8 cellular contexts compared by ENCODE assay signal in the genomic region with DNA sequence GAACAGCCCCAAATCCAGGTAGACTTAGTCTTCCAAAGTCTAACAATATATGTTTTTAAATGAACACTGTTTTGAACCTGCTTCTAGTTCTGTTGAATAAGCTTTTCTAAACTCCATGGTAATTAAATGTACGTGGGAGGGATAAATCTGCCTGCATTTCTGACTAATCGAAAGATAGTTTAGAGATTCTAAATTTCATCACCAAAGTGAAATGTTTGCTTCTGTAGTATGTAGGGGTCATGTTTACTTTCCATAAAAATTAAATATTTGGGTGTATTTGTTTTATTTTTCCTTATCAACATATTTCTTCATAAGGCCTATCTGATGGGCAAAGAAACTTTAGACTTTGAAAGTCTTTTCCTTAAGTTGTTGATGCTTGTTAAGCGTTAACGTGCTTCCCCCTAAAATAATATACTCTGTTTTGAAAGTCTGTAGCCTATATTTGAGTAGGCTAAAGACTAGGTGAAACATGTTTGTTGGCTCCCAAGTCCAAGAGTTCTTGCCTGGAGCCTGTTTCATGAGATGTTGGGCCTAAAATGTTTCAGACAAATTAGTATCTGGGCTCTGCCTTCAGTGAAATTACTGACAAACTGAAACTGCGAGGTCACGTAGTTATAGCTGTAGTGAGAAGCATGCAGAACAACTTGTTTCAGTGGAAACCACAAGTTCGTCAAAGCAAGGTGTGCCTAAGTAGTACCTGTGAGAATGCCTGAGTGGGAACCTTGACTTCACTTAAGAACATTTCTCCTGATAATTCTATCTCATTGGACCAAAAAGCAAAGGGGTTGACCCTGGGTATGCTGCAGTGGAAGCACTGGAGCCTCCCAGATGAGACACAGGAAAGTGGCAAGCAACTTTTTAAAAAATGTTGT.
A peak's percentile ranks its signal among the peaks of the same experiment; 100 is the strongest.
DNase-seq lines count a peak whose midpoint lies in the region; ATAC-seq lines count a peak whose summit lies in the region.

No MANE protein-coding gene starts in this region.

- no peaks in the 10 kb centered on the region for H3K36me3 Mint-ChIP-seq in stimulated activated effector memory CD8-positive, alpha-beta T cell treated with anti-CD3 and anti-CD28 coated beads, Interleukin-12 subunit alpha, Interleukin-12 subunit beta, amount 100 ng/mL, for 72 hours

- ATAC-seq in HG02885 (IDR thresholded peaks at IDR 0.05; ENCODE audit: poor library complexity, unreplicated experiment) (peak; percentile 95), left cardiac atrium (peak; percentile 27 to 41)
- peak; percentile 93 for ATAC-seq in stimulated activated effector memory CD8-positive, alpha-beta T cell treated with anti-CD3 and anti-CD28 coated beads, Interleukin-12 subunit alpha, Interleukin-12 subunit beta, amount 100 ng/mL, for 72 hours

- H3K9me3 Mint-ChIP-seq in stimulated activated effector memory CD8-positive, alpha-beta T cell treated with anti-CD3 and anti-CD28 coated beads, Interleukin-12 subunit alpha, Interleukin-12 subunit beta, amount 100 ng/mL, for 72 hours, result peaks cover 2% of the 10 kb centered on the region

- H3K36me3 ChIP-seq in H7 (replicated peaks; ENCODE audit: control insufficient read depth, insufficient read depth, low read length), result no peaks in the 10 kb centered on the region

- H3K4me3 Mint-ChIP-seq in stimulated activated effector memory CD8-positive, alpha-beta T cell treated with anti-CD3 and anti-CD28 coated beads, Interleukin-12 subunit alpha, Interleukin-12 subunit beta, amount 100 ng/mL, for 72 hours, result peak overlapping the region; percentile 49

- H3K4me1 Mint-ChIP-seq in stimulated activated effector memory CD8-positive, alpha-beta T cell treated with anti-CD3 and anti-CD28 coated beads, Interleukin-12 subunit alpha, Interleukin-12 subunit beta, amount 100 ng/mL, for 72 hours, result peaks cover 17% of the 10 kb centered on the region

- H3K27ac Mint-ChIP-seq in stimulated activated effector memory CD8-positive, alpha-beta T cell treated with anti-CD3 and anti-CD28 coated beads, Interleukin-12 subunit alpha, Interleukin-12 subunit beta, amount 100 ng/mL, for 72 hours, result peak overlapping the region; percentile 85

- DNase-seq in DMS53 (lab: John Stamatoyannopoulos, UW) (peak; percentile 5), DMS53 treated with DMSO at 0.1 percent for 48 hours (lab: John Stamatoyannopoulos, UW; ENCODE audit: unreplicated experiment) (no peak), left cardiac atrium (no peak), mesenteric fat pad (ENCODE audit: low spot score) (no peak), H7 (no peak)
- peak; percentile 32 for DNase-seq in activated CD4-positive, alpha-beta T cell treated with anti-CD3 and anti-CD28 coated beads for 48 hours
- DNase-seq in stimulated activated effector memory CD8-positive, alpha-beta T cell treated with anti-CD3 and anti-CD28 coated beads, Interleukin-12 subunit alpha, Interleukin-12 subunit beta, amount 100 ng/mL, for 72 hours (ENCODE audit: low spot score in 2 of 2), result no peak

- H3K27me3 ChIP-seq in H7 (ENCODE audit: control insufficient read depth, insufficient read depth, low read length), result no peaks in the 10 kb centered on the region

- H3K4me3 ChIP-seq in H7 (ENCODE audit: insufficient read depth, low read depth, low read length), result no peak overlapping the region

- intact Hi-C loops in left cardiac atrium (cut with DNase I), result loop anchor here in 1 of 2 donors (5.0 kb wide), 1 partner anchor 40 kb away; no protein-coding TSS in a partner anchor

Comparison
In these comparisons a context has a peak if more than half of its experiments do, and no peak if none do; other contexts are left out.
1. DNase-seq: peak in DMS53 (single experiment) and activated CD4-positive, alpha-beta T cell treated with anti-CD3 and anti-CD28 coated beads for 48 hours (single experiment); none in DMS53 treated with DMSO at 0.1 percent for 48 hours (single experiment), left cardiac atrium (single experiment), stimulated activated effector memory CD8-positive, alpha-beta T cell treated with anti-CD3 and anti-CD28 coated beads, Interleukin-12 subunit alpha, Interleukin-12 subunit beta, amount 100 ng/mL, for 72 hours (0 of 2), mesenteric fat pad (single experiment) and H7 (single experiment).
2. ATAC-seq: peak in every context shown above with its lines; median percentile 95 in HG02885; 93 in stimulated activated effector memory CD8-positive, alpha-beta T cell treated with anti-CD3 and anti-CD28 coated beads, Interleukin-12 subunit alpha, Interleukin-12 subunit beta, amount 100 ng/mL, for 72 hours; 34 in left cardiac atrium.